Comparison of ENCODE assay signal across 1 cellular context in the genomic region with DNA sequence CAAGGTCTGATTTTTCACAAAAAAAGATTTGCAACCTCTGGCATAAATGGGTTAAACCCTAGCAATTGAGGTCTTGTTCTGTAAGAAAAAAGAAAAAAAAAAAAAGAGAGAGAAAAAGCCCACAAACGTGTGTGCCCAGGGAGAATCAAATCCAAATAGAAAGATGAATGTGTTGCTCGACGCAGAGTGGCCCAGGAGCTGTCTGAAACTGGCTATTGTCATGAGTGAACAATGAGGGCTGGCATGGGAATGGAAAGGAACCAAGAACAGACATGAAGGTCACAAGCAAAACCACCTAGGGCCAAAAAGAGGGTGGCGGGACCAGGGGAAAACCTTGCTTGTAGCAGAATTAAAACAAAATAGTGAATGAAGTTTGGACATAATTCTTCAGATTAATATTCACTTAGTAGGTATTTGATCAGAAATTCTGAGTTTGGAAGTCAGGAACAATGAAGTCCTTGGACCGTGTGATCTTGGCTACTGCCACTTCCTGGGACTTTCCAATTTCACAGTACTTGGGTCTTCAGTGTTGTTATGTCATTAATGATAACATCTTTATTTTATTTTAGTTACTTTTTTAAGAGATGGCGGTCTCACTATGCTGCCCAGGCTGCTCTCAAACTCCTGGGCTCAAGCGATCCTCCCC.
TF ChIP-seq lines count a peak whose summit lies in the region.

No MANE protein-coding gene starts in this region.

TF ChIP-seq in HepG2, 621 proteins besides CTCF, POLR2A, EP300 and RAD21:
- TF ChIP-seq, protein P1, sequence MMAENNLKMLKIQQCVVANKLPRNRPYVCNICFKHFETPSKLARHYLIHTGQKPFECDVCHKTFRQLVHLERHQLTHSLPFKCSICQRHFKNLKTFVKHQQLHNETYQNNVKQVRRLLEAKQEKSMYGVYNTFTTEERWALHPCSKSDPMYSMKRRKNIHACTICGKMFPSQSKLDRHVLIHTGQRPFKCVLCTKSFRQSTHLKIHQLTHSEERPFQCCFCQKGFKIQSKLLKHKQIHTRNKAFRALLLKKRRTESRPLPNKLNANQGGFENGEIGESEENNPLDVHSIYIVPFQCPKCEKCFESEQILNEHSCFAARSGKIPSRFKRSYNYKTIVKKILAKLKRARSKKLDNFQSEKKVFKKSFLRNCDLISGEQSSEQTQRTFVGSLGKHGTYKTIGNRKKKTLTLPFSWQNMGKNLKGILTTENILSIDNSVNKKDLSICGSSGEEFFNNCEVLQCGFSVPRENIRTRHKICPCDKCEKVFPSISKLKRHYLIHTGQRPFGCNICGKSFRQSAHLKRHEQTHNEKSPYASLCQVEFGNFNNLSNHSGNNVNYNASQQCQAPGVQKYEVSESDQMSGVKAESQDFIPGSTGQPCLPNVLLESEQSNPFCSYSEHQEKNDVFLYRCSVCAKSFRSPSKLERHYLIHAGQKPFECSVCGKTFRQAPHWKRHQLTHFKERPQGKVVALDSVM (CRISPR knock-in tag; IDR thresholded peaks at IDR 0.05), result no peak
- no peak for TF ChIP-seq ZNF251 (CRISPR knock-in tag; IDR thresholded peaks at IDR 0.05)
- 0 out of 2 replicates have a peak, but pooled peaks have one; percentile 51 for TF ChIP-seq SIN3A (IDR thresholded peaks at IDR 0.05; ENCODE audit: borderline replicate concordance, low read depth, low read length)
- TF ChIP-seq AGO2 (optimal IDR thresholded peaks at IDR 0.05; ENCODE audit: low read depth, low read length), result peak; percentile 11
- TF ChIP-seq SSRP1 (CRISPR knock-in tag; IDR thresholded peaks at IDR 0.05), result 0 out of 2 replicates have a peak, but pooled peaks have one; percentile 41
- peak; percentile 56; the same call in 1 of the 2 replicates for TF ChIP-seq ZC3H4 (CRISPR knock-in tag; IDR thresholded peaks at IDR 0.05; ENCODE audit: borderline replicate concordance)
- TF ChIP-seq, protein P2, sequence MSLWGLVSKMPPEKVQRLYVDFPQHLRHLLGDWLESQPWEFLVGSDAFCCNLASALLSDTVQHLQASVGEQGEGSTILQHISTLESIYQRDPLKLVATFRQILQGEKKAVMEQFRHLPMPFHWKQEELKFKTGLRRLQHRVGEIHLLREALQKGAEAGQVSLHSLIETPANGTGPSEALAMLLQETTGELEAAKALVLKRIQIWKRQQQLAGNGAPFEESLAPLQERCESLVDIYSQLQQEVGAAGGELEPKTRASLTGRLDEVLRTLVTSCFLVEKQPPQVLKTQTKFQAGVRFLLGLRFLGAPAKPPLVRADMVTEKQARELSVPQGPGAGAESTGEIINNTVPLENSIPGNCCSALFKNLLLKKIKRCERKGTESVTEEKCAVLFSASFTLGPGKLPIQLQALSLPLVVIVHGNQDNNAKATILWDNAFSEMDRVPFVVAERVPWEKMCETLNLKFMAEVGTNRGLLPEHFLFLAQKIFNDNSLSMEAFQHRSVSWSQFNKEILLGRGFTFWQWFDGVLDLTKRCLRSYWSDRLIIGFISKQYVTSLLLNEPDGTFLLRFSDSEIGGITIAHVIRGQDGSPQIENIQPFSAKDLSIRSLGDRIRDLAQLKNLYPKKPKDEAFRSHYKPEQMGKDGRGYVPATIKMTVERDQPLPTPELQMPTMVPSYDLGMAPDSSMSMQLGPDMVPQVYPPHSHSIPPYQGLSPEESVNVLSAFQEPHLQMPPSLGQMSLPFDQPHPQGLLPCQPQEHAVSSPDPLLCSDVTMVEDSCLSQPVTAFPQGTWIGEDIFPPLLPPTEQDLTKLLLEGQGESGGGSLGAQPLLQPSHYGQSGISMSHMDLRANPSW (CRISPR knock-in tag; IDR thresholded peaks at IDR 0.05; ENCODE audit: borderline replicate concordance), result 0 out of 2 replicates have a peak, but pooled peaks have one; percentile 28
- TF ChIP-seq, protein P3, sequence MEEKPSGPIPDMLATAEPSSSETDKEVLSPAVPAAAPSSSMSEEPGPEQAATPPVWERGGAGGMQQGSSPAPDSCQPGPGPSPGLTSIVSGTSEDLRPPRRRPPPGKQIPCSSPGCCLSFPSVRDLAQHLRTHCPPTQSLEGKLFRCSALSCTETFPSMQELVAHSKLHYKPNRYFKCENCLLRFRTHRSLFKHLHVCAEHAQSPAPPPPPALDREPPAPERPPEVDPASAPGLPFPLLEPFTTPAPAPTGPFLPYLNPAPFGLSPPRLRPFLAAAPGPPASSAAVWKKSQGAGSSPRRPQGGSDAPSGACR (CRISPR knock-in tag; IDR thresholded peaks at IDR 0.05), result no peak
- TF ChIP-seq ZFP36L2 (CRISPR knock-in tag; IDR thresholded peaks at IDR 0.05), result no peak
- TF ChIP-seq POLR2G (IDR thresholded peaks at IDR 0.05; ENCODE audit: low read depth, low read length), result peak; percentile 61
- 0 out of 2 replicates have a peak, but pooled peaks have one; percentile 35 for TF ChIP-seq U2AF2 (IDR thresholded peaks at IDR 0.05; ENCODE audit: low read depth, low read length)
- no peak for TF ChIP-seq SOX13 (IDR thresholded peaks at IDR 0.05)
- 0 out of 4 replicates have a peak, but pooled peaks of 1 of the 2 experiments have one; percentile 36 for TF ChIP-seq SOX13 (CRISPR knock-in tag; conservative IDR thresholded peaks at IDR 0.05 in 1 of 2, IDR thresholded peaks at IDR 0.05 in 1 of 2)
- peak; percentile 64; the same call in 1 of the 2 replicates for TF ChIP-seq ZNF317 (CRISPR knock-in tag; IDR thresholded peaks at IDR 0.05)
- peak; percentile 21; the same call in 1 of the 2 replicates for TF ChIP-seq SAP130 (CRISPR knock-in tag; IDR thresholded peaks at IDR 0.05; ENCODE audit: low read depth)
- TF ChIP-seq SOX6 (IDR thresholded peaks at IDR 0.05), result no peak
- TF ChIP-seq SOX6 (CRISPR knock-in tag; IDR thresholded peaks at IDR 0.05), result peak; percentile 38; the same call in 1 of the 2 replicates
- no peak for TF ChIP-seq HNRNPH1 (optimal IDR thresholded peaks at IDR 0.05; ENCODE audit: low read depth, low read length)
- 0 out of 2 replicates have a peak, but pooled peaks have one; percentile 3 for TF ChIP-seq ZNF792 (CRISPR knock-in tag; IDR thresholded peaks at IDR 0.05)
- TF ChIP-seq, protein P4, sequence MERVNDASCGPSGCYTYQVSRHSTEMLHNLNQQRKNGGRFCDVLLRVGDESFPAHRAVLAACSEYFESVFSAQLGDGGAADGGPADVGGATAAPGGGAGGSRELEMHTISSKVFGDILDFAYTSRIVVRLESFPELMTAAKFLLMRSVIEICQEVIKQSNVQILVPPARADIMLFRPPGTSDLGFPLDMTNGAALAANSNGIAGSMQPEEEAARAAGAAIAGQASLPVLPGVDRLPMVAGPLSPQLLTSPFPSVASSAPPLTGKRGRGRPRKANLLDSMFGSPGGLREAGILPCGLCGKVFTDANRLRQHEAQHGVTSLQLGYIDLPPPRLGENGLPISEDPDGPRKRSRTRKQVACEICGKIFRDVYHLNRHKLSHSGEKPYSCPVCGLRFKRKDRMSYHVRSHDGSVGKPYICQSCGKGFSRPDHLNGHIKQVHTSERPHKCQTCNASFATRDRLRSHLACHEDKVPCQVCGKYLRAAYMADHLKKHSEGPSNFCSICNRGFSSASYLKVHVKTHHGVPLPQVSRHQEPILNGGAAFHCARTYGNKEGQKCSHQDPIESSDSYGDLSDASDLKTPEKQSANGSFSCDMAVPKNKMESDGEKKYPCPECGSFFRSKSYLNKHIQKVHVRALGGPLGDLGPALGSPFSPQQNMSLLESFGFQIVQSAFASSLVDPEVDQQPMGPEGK (CRISPR knock-in tag; IDR thresholded peaks at IDR 0.05), result no peak
- no peak for TF ChIP-seq TGIF2 (CRISPR knock-in tag; IDR thresholded peaks at IDR 0.05)
- TF ChIP-seq EHMT2 (IDR thresholded peaks at IDR 0.05; ENCODE audit: borderline replicate concordance, low read depth, low read length), result no peak
- no peak for TF ChIP-seq ZNF263 (CRISPR knock-in tag; IDR thresholded peaks at IDR 0.05)
- 0 out of 2 replicates have a peak, but pooled peaks have one; percentile 53 for TF ChIP-seq ZNF546 (CRISPR knock-in tag; conservative IDR thresholded peaks at IDR 0.05)
- TF ChIP-seq ZNF468 (CRISPR knock-in tag; IDR thresholded peaks at IDR 0.05), result no peak
